In the genomic region with DNA sequence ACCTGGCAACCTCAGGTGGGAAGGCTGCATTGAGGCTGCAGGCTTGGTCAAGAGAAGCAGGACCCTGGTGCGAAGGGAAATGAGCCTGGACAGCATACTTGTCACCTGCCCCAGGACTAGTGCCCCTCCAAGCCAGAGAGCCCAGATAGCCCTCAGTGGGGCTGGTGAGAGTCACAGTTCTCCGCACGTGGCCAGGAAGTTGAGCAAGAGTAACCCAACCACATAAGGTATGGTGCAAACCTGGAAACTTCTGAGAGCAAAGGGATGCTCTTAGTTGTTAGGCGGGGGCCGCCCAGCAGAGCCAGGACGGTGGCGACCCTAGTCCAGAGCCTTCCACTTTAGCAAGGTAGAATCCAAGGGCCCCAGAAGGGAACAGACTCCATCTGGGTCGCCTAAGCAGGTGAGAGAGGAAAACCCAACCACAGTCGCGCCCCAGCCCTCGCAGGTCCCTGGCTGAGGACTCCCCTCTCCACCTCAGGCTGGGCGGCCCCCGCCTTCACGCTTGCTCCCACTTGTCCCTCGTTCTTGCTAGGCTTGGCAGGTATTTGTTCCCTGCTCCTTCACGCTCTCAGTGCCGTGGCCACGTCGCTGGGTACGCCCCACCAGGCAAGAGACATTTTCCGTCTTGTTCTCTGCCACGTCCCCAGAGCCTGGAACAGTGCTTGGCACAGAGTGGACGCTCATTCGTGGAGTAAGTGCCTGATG, we compare ENCODE assay signal across 9 cellular contexts. TPM values are rescaled to one million over a fixed set of nuclear protein-coding genes. Genes with fewer than 3 reads are reported as not detected.
DNase-seq lines count a peak whose midpoint lies in the region; ATAC-seq and TF ChIP-seq lines count a peak whose summit lies in the region.
"Had no signal": no experiment of that assay in that cellular context is flagged by ENCODE, and none has a peak within 500 bp of the region (broad histone marks: within the 10 kb centered on the region; RNA-seq: fewer than 3 reads in every experiment).

No MANE protein-coding gene starts in this region.

- peak overlapping the region; percentile 99 for H2AFZ ChIP-seq in GM23248

- no peaks in the 10 kb centered on the region for H4K20me1 ChIP-seq in GM23248 (ENCODE audit: insufficient read depth)

- ATAC-seq in gastroesophageal sphincter (no peak), HG03565 (IDR thresholded peaks at IDR 0.05; ENCODE audit: unreplicated experiment) (no peak), GM21529 (IDR thresholded peaks at IDR 0.05; ENCODE audit: unreplicated experiment) (no peak)

- H3K4me3 ChIP-seq in GM23248 = no peak overlapping the region
- H3K4me3 ChIP-seq in gastroesophageal sphincter = peak overlapping the region in 1 of 2 donors; percentile 86
- peak overlapping the region; percentile 54 to 82 for H3K4me3 ChIP-seq in prostate gland

- H3K27ac ChIP-seq in GM23248 (no peak overlapping the region), RWPE1 (peak overlapping the region; percentile 89), gastroesophageal sphincter (peak overlapping the region in 3 of 4 donors; percentile 88 to 95 (median 93)), prostate gland (peak overlapping the region; percentile 91 to 93)

- H3K36me3 ChIP-seq in GM23248 (ENCODE audit: low read depth) (0 out of 2 replicates have a peak, but pooled peaks cover 3% of the 10 kb centered on the region), gastroesophageal sphincter (peaks cover 0 to 23% of the 10 kb centered on the region in 2 donors), prostate gland (no peaks in the 10 kb centered on the region)

- DNase-seq in GM23248 = no peak
- DNase-seq in RWPE1 (ENCODE audit: low spot score) = no peak
- no peak for DNase-seq in prostate gland (ENCODE audit: low spot score)
- no peak for DNase-seq in HT-29 (ENCODE audit: low spot score)
- DNase-seq in SHP77 (lab: John Stamatoyannopoulos, UW) = no peak

- CTCF ChIA-PET in RWPE1 (lab: Yijun Ruan, JAX) = interaction anchor here (0.5 to 5.0 kb wide), 23 partner anchors 8 to 666 kb away, joined by 3 to 157 read pairs (median 6); a partner anchor contains a TSS

- H3K4me2 ChIP-seq in GM23248 (ENCODE audit: unreplicated experiment) = no peak overlapping the region

- 0 out of 2 replicates have a peak, but pooled peaks cover 8% of the 10 kb centered on the region for H3K4me1 ChIP-seq in GM23248 (ENCODE audit: insufficient read depth)
- peaks cover 0 to 34% (median 11%) of the 10 kb centered on the region in 3 donors for H3K4me1 ChIP-seq in gastroesophageal sphincter
- peaks cover 6% of the 10 kb centered on the region for H3K4me1 ChIP-seq in prostate gland (replicated peaks)

- H3K9me3 ChIP-seq in GM23248 (ENCODE audit: low read depth) (no peaks in the 10 kb centered on the region), gastroesophageal sphincter (no peaks in the 10 kb centered on the region), prostate gland (no peaks in the 10 kb centered on the region)
- H3K9me3 ChIP-seq: right lobe of liver had no signal

- no peaks in the 10 kb centered on the region for H3F3A ChIP-seq in GM23248 (ENCODE audit: insufficient read depth)

- WGBS in GM23248 (ENCODE audit: low coverage in 1 of 2, low lambda C conversion rate in 2 of 2, missing lambda C conversion rate in 2 of 2), 2 experiments = 73 to 76% methylated on average over 24 of the region's 24 CpGs
- WGBS in gastroesophageal sphincter (ENCODE audit: low coverage in 1 of 2), 2 donors = 41 to 79% methylated on average over 8 of the region's 24 CpGs
- WGBS in prostate gland = 73% methylated on average over 24 of the region's 24 CpGs

- TF ChIP-seq EP300 in gastroesophageal sphincter (IDR thresholded peaks at IDR 0.05) = no peak

- POLR2A ChIA-PET in RWPE1 (lab: Yijun Ruan, JAX; ENCODE audit: low non-redundant PET) = interaction anchor here (1.1 to 1.3 kb wide), 2 partner anchors 34 to 35 kb away, joined by 5 to 6 read pairs; no protein-coding TSS in a partner anchor

- peaks cover 37% of the 10 kb centered on the region for H3K79me2 ChIP-seq in GM23248 (ENCODE audit: insufficient read depth)

- intact Hi-C loops in prostate gland (cut with DNase I) = loop anchor here (5.0 to 10.0 kb wide), 4 partner anchors 36 to 298 kb away; a partner anchor contains a TSS

- no peak for TF ChIP-seq CTCF in RWPE1 (conservative IDR thresholded peaks at IDR 0.05; ENCODE audit: low read depth)
- TF ChIP-seq CTCF in gastroesophageal sphincter (IDR thresholded peaks at IDR 0.05) = no peak
- no peak for TF ChIP-seq CTCF in prostate gland (IDR thresholded peaks at IDR 0.05)

- H3K9ac ChIP-seq in GM23248 = no peak overlapping the region

- TF ChIP-seq POLR2A in gastroesophageal sphincter (IDR thresholded peaks at IDR 0.05) = no peak
- TF ChIP-seq POLR2A in prostate gland (IDR thresholded peaks at IDR 0.05) = no peak

- no peaks in the 10 kb centered on the region for H3K9me2 ChIP-seq in GM23248 (ENCODE audit: insufficient read depth)

- H3K27me3 ChIP-seq in GM23248 (replicated peaks; ENCODE audit: insufficient read depth) = no peaks in the 10 kb centered on the region
- no peaks in the 10 kb centered on the region for H3K27me3 ChIP-seq in gastroesophageal sphincter
- H3K27me3 ChIP-seq in prostate gland (replicated peaks; ENCODE audit: insufficient read depth) = no peaks in the 10 kb centered on the region
- H3K27me3 ChIP-seq: right lobe of liver had no signal

- in situ Hi-C loops in GM23248 (cut with MboI) = no loop called here

RNA-seq across cellular contexts. Expression of a gene that starts 1.1 kb away (rescaled TPM):
- total RNA-seq in GM23248 (2014; rRNA removed; shearing (Covaris generic)) = 30.4 and 32.7 TPM in 2 replicates
- polyA plus RNA-seq in GM23248 (2016; fragmentation: Nextera tagmentation; extraction: Ambion mirVana) = 15.8 and 16.4 TPM in 2 replicates
- 10 to 100 TPM; 24.6 to 36.3 (median 29.9) TPM for total RNA-seq in gastroesophageal sphincter
- total RNA-seq in prostate gland = 10 to 100 TPM; 32.4 to 39.0 TPM
- total RNA-seq in HT-29 (2014; rRNA removed; shearing (Covaris generic)) = 66.8 and 75.8 TPM in 2 replicates

RNA-seq across cellular contexts. Expression of a gene that starts 19.1 kb away (rescaled TPM):
- total RNA-seq in GM23248 (2014; rRNA removed; shearing (Covaris generic)) = not detected in 2 replicates
- not detected in 2 replicates for polyA plus RNA-seq in GM23248 (2016; fragmentation: Nextera tagmentation; extraction: Ambion mirVana)
- total RNA-seq in gastroesophageal sphincter (1 to 10 TPM in 1 of 4 donors, not detected in 3; 7.0 TPM), prostate gland (10 to 100 TPM in 1 of 2 donors, 1 to 10 TPM in 1; 5.9 to 11.7 TPM)
- total RNA-seq in HT-29 (2014; rRNA removed; shearing (Covaris generic)) = 30.4 and 33.5 TPM in 2 replicates
- total RNA-seq: right lobe of liver had no signal

RNA-seq across cellular contexts. Expression of a gene that starts 36.0 kb away (rescaled TPM):
- total RNA-seq in GM23248 (2014; rRNA removed; shearing (Covaris generic)) = not detected in 2 replicates
- not detected in 2 replicates for polyA plus RNA-seq in GM23248 (2016; fragmentation: Nextera tagmentation; extraction: Ambion mirVana)
- 1 to 10 TPM; 1.9 to 9.7 (median 6.4) TPM for total RNA-seq in gastroesophageal sphincter
- total RNA-seq in prostate gland = 1 to 10 TPM; 6.2 to 6.5 TPM
- total RNA-seq in HT-29 (2014; rRNA removed; shearing (Covaris generic)) = 3.8 and 4.4 TPM in 2 replicates

RNA-seq across cellular contexts. Expression of a gene that starts 49.3 kb away (rescaled TPM):
- total RNA-seq in GM23248 (2014; rRNA removed; shearing (Covaris generic)) = 7.8 TPM in 1 of 2 replicates, not detected in the other
- polyA plus RNA-seq in GM23248 (2016; fragmentation: Nextera tagmentation; extraction: Ambion mirVana) = 0.19 and 0.24 TPM in 2 replicates
- total RNA-seq in gastroesophageal sphincter (10 to 100 TPM in 1 of 4 donors, 1 to 10 TPM in 3; 2.0 to 29.8 (median 2.8) TPM), prostate gland (100 to 1,000 TPM; 143 to 295 TPM)
- total RNA-seq in HT-29 (2014; rRNA removed; shearing (Covaris generic)) = 481 and 534 TPM in 2 replicates
